In the genomic region with DNA sequence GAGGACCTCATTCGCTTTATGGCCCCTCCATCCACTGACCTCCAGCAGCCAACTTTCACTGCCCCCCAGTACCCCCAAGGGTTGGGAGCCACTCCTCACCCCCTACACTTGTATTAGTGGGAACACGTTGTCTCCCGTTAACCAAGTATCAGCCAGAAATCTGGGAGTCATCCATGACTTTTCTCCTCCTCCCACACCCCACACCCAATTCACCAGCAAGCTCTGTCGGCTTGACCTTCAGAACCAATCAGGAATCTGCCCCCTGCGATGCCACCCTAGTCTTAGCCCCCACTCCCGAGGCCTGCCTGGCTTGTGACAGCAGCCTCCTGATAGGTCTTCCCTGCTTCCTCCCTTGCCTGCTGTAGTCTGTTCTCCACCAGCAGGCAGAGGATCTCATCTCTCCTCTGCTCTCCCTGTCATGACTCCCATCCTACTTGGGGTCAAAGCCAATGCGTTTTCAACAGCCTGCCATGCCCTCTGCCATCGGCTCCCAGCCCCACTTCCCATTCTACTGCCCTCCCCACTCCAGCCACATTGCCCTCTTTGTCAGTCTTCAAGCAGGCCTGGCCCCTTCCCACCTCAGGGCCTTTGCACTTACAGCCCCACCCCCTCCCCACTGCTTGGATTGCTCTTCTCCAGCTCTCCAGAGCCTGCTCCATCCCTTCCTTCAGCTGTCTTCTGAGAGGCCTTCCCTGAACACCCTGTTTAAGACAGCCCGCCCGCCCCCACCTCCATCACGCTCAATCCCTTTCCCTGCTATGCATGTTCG, we compare ENCODE assay signal across 15 cellular contexts. TPM values are rescaled to one million over a fixed set of nuclear protein-coding genes. Genes with fewer than 3 reads are reported as not detected.
A peak's percentile ranks its signal among the peaks of the same experiment; 100 is the strongest.
DNase-seq lines count a peak whose midpoint lies in the region; ATAC-seq and TF ChIP-seq lines count a peak whose summit lies in the region.
"Had no signal": no experiment of that assay in that cellular context is flagged by ENCODE, and none has a peak within 500 bp of the region (broad histone marks: within the 10 kb centered on the region; RNA-seq: fewer than 3 reads in every experiment).

No MANE protein-coding gene starts in this region.

- DNase-seq in Caco-2 = no peak
- DNase-seq in memory B cell (ENCODE audit: low spot score in 2 of 2) = no peak
- no peak for DNase-seq in NCI-H146 (lab: John Stamatoyannopoulos, UW)
- DNase-seq in AG08396 (ENCODE audit: low spot score) = no peak
- DNase-seq: CD8-positive, alpha-beta T cell; COR-L47; DMS53; GF-D8; GM23248; IMR-90 had no signal

- TF ChIP-seq CTCF in Caco-2 (IDR thresholded peaks at IDR 0.05; ENCODE audit: insufficient read depth in 1 of 2, low read depth in 1 of 2, low read length in 1 of 2, severe bottlenecking in 1 of 2, unreplicated experiment in 1 of 2) = no peak

- H3K27me3 Mint-ChIP-seq in Caco-2 (ENCODE audit: insufficient read depth, unreplicated experiment) = peaks cover 2% of the 10 kb centered on the region
- no peaks in the 10 kb centered on the region for H3K27me3 Mint-ChIP-seq in IgD-negative memory B cell
- no peaks in the 10 kb centered on the region for H3K27me3 Mint-ChIP-seq in memory B cell
- H3K27me3 Mint-ChIP-seq in stimulated activated memory B cell treated with anti-CD40 and anti-IgM and Interleukin-4, amounts not matched to agents 10 μg/mL and 1 μg/mL and 100 μg/mL, for 72 hours = no peaks in the 10 kb centered on the region

- no peaks in the 10 kb centered on the region for H3K4me1 ChIP-seq in Caco-2

- ATAC-seq in memory B cell (ENCODE audit: low read depth) = no peak
- ATAC-seq in stimulated activated memory B cell treated with anti-CD40 and anti-IgM and Interleukin-4, amounts not matched to agents 10 μg/mL and 1 μg/mL and 100 μg/mL, for 72 hours = no peak
- ATAC-seq in HG03025 (IDR thresholded peaks at IDR 0.05; ENCODE audit: low FRiP score, unreplicated experiment) = no peak
- ATAC-seq: CD8-positive, alpha-beta T cell; HCT116 had no signal

- no TSS peak for BruUV-seq in Caco-2 (replicated peaks; lab: Mats Ljungman, UMichigan)

- CTCF ChIA-PET in Caco-2 (lab: Charles Lee) = no interaction called here

- no peaks in the 10 kb centered on the region for H3K27me3 ChIP-seq in Caco-2 (replicated peaks; ENCODE audit: control insufficient read depth, insufficient read depth, low read length)

- H3K4me3 ChIP-seq in Caco-2 (ENCODE audit: low read depth, low read length) = no peak overlapping the region
- H3K4me3 ChIP-seq: GM23248 had no signal

- H3K36me3 Mint-ChIP-seq in Caco-2 (ENCODE audit: insufficient read depth, unreplicated experiment) (no peaks in the 10 kb centered on the region), IgD-negative memory B cell (no peaks in the 10 kb centered on the region), memory B cell (peaks cover 1% of the 10 kb centered on the region)
- H3K36me3 Mint-ChIP-seq in stimulated activated memory B cell treated with anti-CD40 and anti-IgM and Interleukin-4, amounts not matched to agents 10 μg/mL and 1 μg/mL and 100 μg/mL, for 72 hours = peaks cover 8% of the 10 kb centered on the region
- H3K36me3 Mint-ChIP-seq: CD14-positive monocyte; CD8-positive, alpha-beta T cell had no signal

- H3K4me3 Mint-ChIP-seq in Caco-2 (ENCODE audit: unreplicated experiment) = no peak overlapping the region
- H3K4me3 Mint-ChIP-seq in IgD-negative memory B cell = no peak overlapping the region
- H3K4me3 Mint-ChIP-seq in memory B cell = peak overlapping the region; percentile 16
- H3K4me3 Mint-ChIP-seq in stimulated activated memory B cell treated with anti-CD40 and anti-IgM and Interleukin-4, amounts not matched to agents 10 μg/mL and 1 μg/mL and 100 μg/mL, for 72 hours = no peak overlapping the region
- H3K4me3 Mint-ChIP-seq: CD14-positive monocyte; CD8-positive, alpha-beta T cell had no signal

- H3K27ac Mint-ChIP-seq in Caco-2 (ENCODE audit: unreplicated experiment) = peak overlapping the region; percentile 45
- H3K27ac Mint-ChIP-seq in IgD-negative memory B cell = peak overlapping the region in 2 of 3 donors; percentile 7 to 59
- peak overlapping the region; percentile 93 for H3K27ac Mint-ChIP-seq in memory B cell
- H3K27ac Mint-ChIP-seq in stimulated activated memory B cell treated with anti-CD40 and anti-IgM and Interleukin-4, amounts not matched to agents 10 μg/mL and 1 μg/mL and 100 μg/mL, for 72 hours = peak overlapping the region; percentile 90
- H3K27ac Mint-ChIP-seq: CD14-positive monocyte; CD8-positive, alpha-beta T cell had no signal

- H3K36me3 ChIP-seq in Caco-2 (ENCODE audit: control insufficient read depth, insufficient read depth, low read length) = no peaks in the 10 kb centered on the region

- H3K9me3 Mint-ChIP-seq in Caco-2 (ENCODE audit: unreplicated experiment) (no peaks in the 10 kb centered on the region), IgD-negative memory B cell (no peaks in the 10 kb centered on the region), memory B cell (no peaks in the 10 kb centered on the region)
- no peaks in the 10 kb centered on the region for H3K9me3 Mint-ChIP-seq in stimulated activated memory B cell treated with anti-CD40 and anti-IgM and Interleukin-4, amounts not matched to agents 10 μg/mL and 1 μg/mL and 100 μg/mL, for 72 hours
- H3K9me3 Mint-ChIP-seq: CD8-positive, alpha-beta T cell had no signal

- intact Hi-C loops in Caco-2 (cut with micrococcal nuclease; ENCODE audit: unreplicated experiment) = no loop called here

- POLR2A ChIA-PET in Caco-2 (lab: Charles Lee) = no interaction called here

- no peaks in the 10 kb centered on the region for H3K9me3 ChIP-seq in Caco-2

- H3K4me1 Mint-ChIP-seq in Caco-2 (ENCODE audit: low read depth, unreplicated experiment) = no peaks in the 10 kb centered on the region
- H3K4me1 Mint-ChIP-seq in IgD-negative memory B cell = peaks cover 23 to 40% (median 31%) of the 10 kb centered on the region in 3 donors
- peaks cover 34% of the 10 kb centered on the region for H3K4me1 Mint-ChIP-seq in memory B cell
- H3K4me1 Mint-ChIP-seq in stimulated activated memory B cell treated with anti-CD40 and anti-IgM and Interleukin-4, amounts not matched to agents 10 μg/mL and 1 μg/mL and 100 μg/mL, for 72 hours = peaks cover 58% of the 10 kb centered on the region
- H3K4me1 Mint-ChIP-seq: CD14-positive monocyte had no signal

RNA-seq across cellular contexts. Expression of a gene that starts 19.4 kb away (rescaled TPM):
- total RNA-seq in Caco-2 (2022) = 1.3 and 1.5 TPM in 2 replicates
- polyA plus RNA-seq in IgD-negative memory B cell = 2.9 TPM
- polyA plus RNA-seq: CD14-positive monocyte had no signal

Comparison
In these comparisons a context has a peak if more than half of its experiments do, and no peak if none do; other contexts are left out.
1. H3K27ac Mint-ChIP-seq: peak in every context shown above with its lines; median percentile 93 in memory B cell; 90 in stimulated activated memory B cell treated with anti-CD40 and anti-IgM and Interleukin-4, amounts not matched to agents 10 μg/mL and 1 μg/mL and 100 μg/mL, for 72 hours; 45 in Caco-2; 33 in IgD-negative memory B cell.